9 cellular contexts compared by ENCODE assay signal in the genomic region with DNA sequence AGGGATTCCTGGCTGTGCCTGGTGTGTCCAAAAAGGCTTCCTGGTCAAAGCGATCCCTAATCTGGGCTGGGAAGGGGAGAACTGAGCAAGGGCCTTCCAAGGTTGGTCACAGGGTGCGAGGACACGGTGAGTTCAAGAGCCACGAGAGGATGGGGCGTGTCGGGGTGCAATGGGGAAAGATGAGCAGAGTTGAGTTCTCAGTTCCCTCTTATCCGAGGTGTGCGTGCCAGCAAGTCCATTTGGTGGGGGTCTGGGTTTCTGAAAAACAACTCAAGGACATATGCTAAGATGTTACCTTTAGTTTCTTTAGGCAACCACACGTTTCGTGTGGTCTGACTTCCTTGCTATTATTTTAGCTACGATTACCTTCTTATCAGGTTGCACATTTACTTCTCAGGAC. TPM values are rescaled to one million over a fixed set of nuclear protein-coding genes. Genes with fewer than 3 reads are reported as not detected.
DNase-seq lines count a peak whose midpoint lies in the region; ATAC-seq and TF ChIP-seq lines count a peak whose summit lies in the region.
"Had no signal": no experiment of that assay in that cellular context is flagged by ENCODE, and none has a peak within 500 bp of the region (broad histone marks: within the 10 kb centered on the region; RNA-seq: fewer than 3 reads in every experiment).

No MANE protein-coding gene starts in this region.

- peak; percentile 20 for ATAC-seq in HG02884 (IDR thresholded peaks at IDR 0.05; ENCODE audit: unreplicated experiment)
- no peak for ATAC-seq in GM19328 (IDR thresholded peaks at IDR 0.05; ENCODE audit: unreplicated experiment)
- no peak for ATAC-seq in GM18861 (IDR thresholded peaks at IDR 0.05; ENCODE audit: unreplicated experiment)

- H3K27ac Mint-ChIP-seq in brain (peak overlapping the region; percentile 95 to 98 (median 96)), neural progenitor cell (peak overlapping the region; percentile 89)

- H3K79me2 ChIP-seq in neural progenitor cell (ENCODE audit: low read depth), result peaks cover 58% of the 10 kb centered on the region

- H3K4me3 Mint-ChIP-seq in brain, result peak overlapping the region; percentile 96 to 99 (median 96)
- peak overlapping the region; percentile 95 for H3K4me3 Mint-ChIP-seq in neural progenitor cell

- H3K36me3 Mint-ChIP-seq in brain (peaks cover 6% of the 10 kb centered on the region), neural progenitor cell (peaks cover 10% of the 10 kb centered on the region)

- no peak for TF ChIP-seq CTCF in brain (conservative IDR thresholded peaks at IDR 0.05)
- TF ChIP-seq CTCF in neural progenitor cell (IDR thresholded peaks at IDR 0.05), result no peak

- H2AFZ ChIP-seq in neural progenitor cell (replicated peaks), result no peak overlapping the region

- peak overlapping the region; percentile 82 for H3K9ac ChIP-seq in neural progenitor cell

- H3K4me1 ChIP-seq in neural progenitor cell, result peaks cover 56% of the 10 kb centered on the region

- H3K27me3 Mint-ChIP-seq in brain (peaks cover 7% of the 10 kb centered on the region), neural progenitor cell (ENCODE audit: insufficient read depth, low read depth) (peaks cover 19% of the 10 kb centered on the region)

- H3K4me2 ChIP-seq in neural progenitor cell, result peak overlapping the region; percentile 95

- peaks cover 86% of the 10 kb centered on the region for H3K4me1 Mint-ChIP-seq in brain
- H3K4me1 Mint-ChIP-seq in neural progenitor cell, result peaks cover 83% of the 10 kb centered on the region

- no peaks in the 10 kb centered on the region for H3K27me3 ChIP-seq in neural progenitor cell

- H3K36me3 ChIP-seq in neural progenitor cell, result no peaks in the 10 kb centered on the region

- no peak overlapping the region for H3K27ac ChIP-seq in neural progenitor cell

- DNase-seq in neural progenitor cell (ENCODE audit: low spot score) (peak; percentile 1), GM03348 (ENCODE audit: low spot score) (no peak), NCI-H524 (lab: John Stamatoyannopoulos, UW) (no peak)
- DNase-seq: activated CD4-positive, alpha-beta T cell treated with anti-CD3 and anti-CD28 coated beads for 4 hours had no signal

- H3K9me3 ChIP-seq in neural progenitor cell (ENCODE audit: low read depth), result no peaks in the 10 kb centered on the region

- H3K9me3 Mint-ChIP-seq in brain, result no peaks in the 10 kb centered on the region
- no peaks in the 10 kb centered on the region for H3K9me3 Mint-ChIP-seq in neural progenitor cell

- H3K4me3 ChIP-seq in GM08714 (ENCODE audit: low read length) (peak overlapping the region; percentile 91; the same call in 1 of the 2 replicates), neural progenitor cell (peak overlapping the region; percentile 98)

- H3F3A ChIP-seq in neural progenitor cell (ENCODE audit: low read depth), result peaks cover 72% of the 10 kb centered on the region

- H4K20me1 ChIP-seq in neural progenitor cell (ENCODE audit: low read depth), result peaks cover 58% of the 10 kb centered on the region

RNA-seq across cellular contexts. Expression of gene ZNF775, which starts 1.3 kb away (rescaled TPM):
- 23.0 TPM for polyA plus RNA-seq in brain (ENCODE audit: insufficient read depth, low read depth, low replicate concordance)
- total RNA-seq in neural progenitor cell (ENCODE audit: low replicate concordance), result 3.0 and 26.1 TPM in 2 replicates

RNA-seq across cellular contexts. Expression of gene REPIN1, which starts 11.8 kb away (rescaled TPM):
- 146 TPM for polyA plus RNA-seq in brain (ENCODE audit: insufficient read depth, low read depth, low replicate concordance)
- 18.0 and 58.9 TPM in 2 replicates for total RNA-seq in neural progenitor cell (ENCODE audit: low replicate concordance)

RNA-seq across cellular contexts. Expression of gene RARRES2, which starts 39.0 kb away (rescaled TPM):
- polyA plus RNA-seq in brain (ENCODE audit: insufficient read depth, low read depth, low replicate concordance), result 33.0 TPM
- 0.19 and 0.43 TPM in 2 replicates for total RNA-seq in neural progenitor cell (ENCODE audit: low replicate concordance)

RNA-seq across cellular contexts. Expression of gene ACTR3C, which starts 57.1 kb away (rescaled TPM):
- 3.0 TPM for polyA plus RNA-seq in brain (ENCODE audit: insufficient read depth, low read depth, low replicate concordance)
- total RNA-seq in neural progenitor cell (ENCODE audit: low replicate concordance), result not detected in 2 replicates

RNA-seq across cellular contexts. Expression of gene LRRC61, which starts 57.3 kb away (rescaled TPM):
- 90.8 TPM for polyA plus RNA-seq in brain (ENCODE audit: insufficient read depth, low read depth, low replicate concordance)
- total RNA-seq in neural progenitor cell (ENCODE audit: low replicate concordance), result 2.0 and 14.3 TPM in 2 replicates
